In genomic region chr16:66910175-66910940, GRCh38 we compare ENCODE assay signal across 16 cellular contexts. TPM values are rescaled to one million over a fixed set of nuclear protein-coding genes. Genes with fewer than 3 reads are reported as not detected.
DNase-seq lines count a peak whose midpoint lies in the region; ATAC-seq, FAIRE-seq and TF ChIP-seq lines count a peak whose summit lies in the region.
"Had no signal": no experiment of that assay in that cellular context is flagged by ENCODE, and none has a peak within 500 bp of the region (broad histone marks: within the 10 kb centered on the region; RNA-seq: fewer than 3 reads in every experiment).

No MANE protein-coding gene starts in this region.

- FAIRE-seq in kidney (lab: Jason Lieb, UNC) = no peak

- ATAC-seq in IMR-90 (ENCODE audit: low read depth) = no peak

- peaks cover 13% of the 10 kb centered on the region for H3K27me3 ChIP-seq in IMR-90 (ENCODE audit: control insufficient read depth, insufficient read depth, low read length)
- H3K27me3 ChIP-seq in testis = no peaks in the 10 kb centered on the region
- H3K27me3 ChIP-seq: Peyer's patch had no signal

- TF ChIP-seq POLR2A in IMR-90 (IDR thresholded peaks at IDR 0.05; ENCODE audit: low read depth, low read length) = no peak
- TF ChIP-seq POLR2A in testis (IDR thresholded peaks at IDR 0.05) = no peak

- peaks cover 11% of the 10 kb centered on the region for H3K9me1 ChIP-seq in IMR-90 (ENCODE audit: insufficient read depth, low read length)

- H3K36me3 ChIP-seq in IMR-90 (ENCODE audit: control insufficient read depth, insufficient read depth, low read length) = no peaks in the 10 kb centered on the region
- peaks cover 10 to 23% of the 10 kb centered on the region in 2 donors for H3K36me3 ChIP-seq in kidney (ENCODE audit: control insufficient read depth in 1 of 2, insufficient read depth in 2 of 2, low read length in 2 of 2)
- no peaks in the 10 kb centered on the region for H3K36me3 ChIP-seq in testis (ENCODE audit: low read depth, missing control alignments)
- H3K36me3 ChIP-seq: Peyer's patch had no signal

- H2BK120ac ChIP-seq in IMR-90 (ENCODE audit: low read depth, low read length) = no peak overlapping the region

- no peak overlapping the region for H4K91ac ChIP-seq in IMR-90 (ENCODE audit: insufficient read depth, low read depth, low read length)

- H3K4me1 ChIP-seq in IMR-90 (ENCODE audit: control insufficient read depth, insufficient read depth, low read length) (peaks cover 6% of the 10 kb centered on the region), kidney (ENCODE audit: control insufficient read depth in 1 of 2, insufficient read depth in 1 of 2, low read depth in 1 of 2, low read length in 2 of 2) (peaks cover 0 to 24% of the 10 kb centered on the region in 2 donors), testis (peaks cover 14% of the 10 kb centered on the region)

- H3K9me3 ChIP-seq in IMR-90 (ENCODE audit: control insufficient read depth, insufficient read depth, low read length) = no peaks in the 10 kb centered on the region
- H3K9me3 ChIP-seq in kidney (ENCODE audit: control insufficient read depth in 1 of 2, low read length in 2 of 2) = no peaks in the 10 kb centered on the region
- H3K9me3 ChIP-seq in testis = no peaks in the 10 kb centered on the region
- H3K9me3 ChIP-seq: Peyer's patch had no signal

- H3K4ac ChIP-seq in IMR-90 (ENCODE audit: low read depth, low read length) = no peak overlapping the region

- H4K5ac ChIP-seq in IMR-90 (ENCODE audit: low read depth, low read length) = no peak overlapping the region

- H3K27ac ChIP-seq in IMR-90 (ENCODE audit: insufficient read depth, low read length) (no peak overlapping the region), kidney (ENCODE audit: low read depth in 2 of 2, low read length in 2 of 2) (peak overlapping the region in 1 of 2 donors; percentile 47), testis (no peak overlapping the region)
- H3K27ac ChIP-seq: C4-2B, KMS-11, Peyer's patch had no signal

- H3K56ac ChIP-seq in IMR-90 (ENCODE audit: extremely low read depth, insufficient read depth, low read length) = no peak overlapping the region

- no peak overlapping the region for H3K18ac ChIP-seq in IMR-90 (ENCODE audit: low read depth, low read length)

- dilution Hi-C loops in IMR-90 (cut with HindIII; ENCODE audit: low sequenced_read_pairs, unreplicated experiment) = no loop called here

- H3K4me2 ChIP-seq in IMR-90 (ENCODE audit: low read depth, low read length) = no peak overlapping the region
- H3K4me2 ChIP-seq: KMS-11 had no signal

- H2AK9ac ChIP-seq in IMR-90 (replicated peaks; ENCODE audit: low read depth, low read length, poor library complexity) = peak overlapping the region; percentile 24

- no peak overlapping the region for H2AK5ac ChIP-seq in IMR-90 (ENCODE audit: low read depth, low read length)

- H3K79me1 ChIP-seq in IMR-90 (ENCODE audit: low read depth in 1 of 2, low read length in 2 of 2) = no peaks in the 10 kb centered on the region

- no peak overlapping the region for H2BK15ac ChIP-seq in IMR-90 (ENCODE audit: low read depth, low read length)

- H3K23ac ChIP-seq in IMR-90 (ENCODE audit: low read depth, low read length) = no peak overlapping the region

- peak; percentile 53 for DNase-seq in 8988T
- no peak for DNase-seq in IMR-90
- DNase-seq in kidney = peak; percentile 57
- no peak for DNase-seq in foreskin fibroblast
- DNase-seq in testis = no peak
- no peak for DNase-seq in RPMI8226
- DNase-seq: DMS 273 treated with DMSO at 0.1 percent for 48 hours, GF-D8, HFFc6, NCI-H146, NCI-H510A treated with DMSO at 0.1 percent for 48 hours had no signal

- intact Hi-C loops in IMR-90 (cut with micrococcal nuclease) (no loop called here), kidney (cut with DNase I) (no loop called here), testis (cut with DNase I; ENCODE audit: low total_unique reads) (no loop called here)

- H2AFZ ChIP-seq in IMR-90 (replicated peaks; ENCODE audit: low read length, poor library complexity) = peak overlapping the region; percentile 41

- H3K4me3 ChIP-seq in IMR-90 (ENCODE audit: insufficient read depth, low read depth, low read length) (no peak overlapping the region), kidney (ENCODE audit: low read length in 2 of 2) (no peak overlapping the region), foreskin fibroblast (ENCODE audit: low read depth in 1 of 2, low read length in 2 of 2) (no peak overlapping the region), testis (no peak overlapping the region)
- H3K4me3 ChIP-seq: Peyer's patch had no signal

- H3K9ac ChIP-seq in IMR-90 (ENCODE audit: low read depth, low read length) (no peak overlapping the region), kidney (ENCODE audit: low read length in 2 of 2) (no peak overlapping the region)
- H3K9ac ChIP-seq: KMS-11 had no signal

- no peak for TF ChIP-seq RAD21 in IMR-90 (IDR thresholded peaks at IDR 0.05; ENCODE audit: low read length)

- POLR2A ChIA-PET in IMR-90 (lab: Charles Lee; ENCODE audit: unreplicated experiment) = no interaction called here

- no peak for TF ChIP-seq CTCF in IMR-90 (conservative IDR thresholded peaks at IDR 0.05; ENCODE audit: low read depth, low read length)
- TF ChIP-seq CTCF in kidney (IDR thresholded peaks at IDR 0.05; ENCODE audit: borderline replicate concordance, extremely low read depth, insufficient read depth) = no peak
- no peak for TF ChIP-seq CTCF in foreskin fibroblast (IDR thresholded peaks at IDR 0.05; ENCODE audit: low read depth, low read length)
- TF ChIP-seq CTCF in testis (IDR thresholded peaks at IDR 0.05) = no peak

- no TSS peak for BruUV-seq in IMR-90 (replicated peaks; lab: Mats Ljungman, UMichigan)

- CTCF ChIA-PET in IMR-90 (lab: Yijun Ruan, JAX) = interaction anchor here (0.6 to 1.8 kb wide), 4 partner anchors 8 to 386 kb away, joined by 3 to 5 read pairs (median 4); partner anchors contain the start of genes CDH16 and DYNC1LI2

- H3K14ac ChIP-seq in IMR-90 (replicated peaks; ENCODE audit: low read depth, low read length) = no peak overlapping the region

- in situ Hi-C loops in IMR-90 (cut with MboI; ENCODE audit: low sequenced_read_pairs) = no loop called here

- H4K8ac ChIP-seq in IMR-90 (ENCODE audit: low read depth in 2 of 2, low read length in 2 of 2) = no peak overlapping the region

- H4K20me1 ChIP-seq in IMR-90 (ENCODE audit: insufficient read depth, low read length) = no peaks in the 10 kb centered on the region

- no peak overlapping the region for H2BK5ac ChIP-seq in IMR-90 (ENCODE audit: low read depth, low read length, poor library complexity, severe bottlenecking)

- 48% methylated on average over 4 of the region's 14 CpGs; no CpG with 5 or more reads in 1 of the 2 experiments for WGBS in IMR-90 (ENCODE audit: extremely low coverage in 2 of 2, insufficient read length in 1 of 2), 2 experiments
- 88 to 94% methylated on average over 3 to 12 of the region's 14 CpGs for WGBS in testis, 2 donors

- no peak overlapping the region for H2BK20ac ChIP-seq in IMR-90 (ENCODE audit: low read depth, low read length)

TF ChIP-seq in IMR-90, 13 proteins besides CTCF, POLR2A, EP300 and RAD21 (continues in another document):
- no peak for TF ChIP-seq FOS (IDR thresholded peaks at IDR 0.05; ENCODE audit: low read depth, low read length)
- no peak for TF ChIP-seq MAZ (IDR thresholded peaks at IDR 0.05; ENCODE audit: borderline replicate concordance, low read depth, low read length)
- TF ChIP-seq MXI1 (IDR thresholded peaks at IDR 0.05; ENCODE audit: borderline replicate concordance, low read depth, low read length) = no peak
- no peak for TF ChIP-seq RCOR1 (IDR thresholded peaks at IDR 0.05; ENCODE audit: insufficient replicate concordance, low read length)
- no peak for TF ChIP-seq SMC3 (IDR thresholded peaks at IDR 0.05; ENCODE audit: low read depth, low read length)
- no peak for TF ChIP-seq MAFK (IDR thresholded peaks at IDR 0.05; ENCODE audit: low read depth, low read length)

RNA-seq across cellular contexts. Expression of gene CDH16, which starts 8.3 kb away (rescaled TPM):
- total RNA-seq in IMR-90 (2012; rRNA removed) (not detected in 2 replicates), kidney (1,188 TPM), testis (under 1 TPM; 0.31 to 0.39 TPM)
- polyA plus RNA-seq in IMR-90 (2012; rRNA removed) (not detected in 2 replicates), kidney (ENCODE audit: insufficient read depth, low read depth, low replicate concordance) (1,180 TPM), testis (ENCODE audit: insufficient read depth, low read depth, low replicate concordance) (2.7 TPM)
- polyA plus RNA-seq in IMR-90 (2012; cell fraction: cytosol; rRNA removed) = not detected in 2 replicates
- not detected in 2 replicates for polyA plus RNA-seq in IMR-90 (2012; cell fraction: nucleus; rRNA removed; ENCODE audit: low replicate concordance)
- total RNA-seq: H4, M059J had no signal

RNA-seq across cellular contexts. Expression of gene RRAD, which starts 15.0 kb away (rescaled TPM):
- total RNA-seq in IMR-90 (2012; rRNA removed) (1.3 and 1.4 TPM in 2 replicates), kidney (90.9 TPM), testis (10 to 100 TPM; 12.4 to 19.4 TPM)
- polyA plus RNA-seq in IMR-90 (2012; rRNA removed) (2.1 and 2.9 TPM in 2 replicates), kidney (ENCODE audit: insufficient read depth, low read depth, low replicate concordance) (14.3 TPM), testis (ENCODE audit: insufficient read depth, low read depth, low replicate concordance) (9.1 TPM)
- 1.3 and 11.2 TPM in 2 replicates for polyA plus RNA-seq in IMR-90 (2012; cell fraction: cytosol; rRNA removed)
- polyA plus RNA-seq in IMR-90 (2012; cell fraction: nucleus; rRNA removed; ENCODE audit: low replicate concordance) = 25.0 and 37.4 TPM in 2 replicates
- total RNA-seq: H4 had no signal

RNA-seq across cellular contexts. Expression of gene CIAO2B, which starts 23.8 kb away (rescaled TPM):
- total RNA-seq in IMR-90 (2012; rRNA removed) (148 and 168 TPM in 2 replicates), kidney (71.2 TPM), testis (100 to 1,000 TPM; 113 to 179 TPM)
- polyA plus RNA-seq in IMR-90 (2012; rRNA removed) (234 and 283 TPM in 2 replicates), kidney (ENCODE audit: insufficient read depth, low read depth, low replicate concordance) (284 TPM), testis (ENCODE audit: insufficient read depth, low read depth, low replicate concordance) (145 TPM)
- polyA plus RNA-seq in IMR-90 (2012; cell fraction: cytosol; rRNA removed) = 232 and 454 TPM in 2 replicates
- 113 and 168 TPM in 2 replicates for polyA plus RNA-seq in IMR-90 (2012; cell fraction: nucleus; rRNA removed; ENCODE audit: low replicate concordance)

RNA-seq across cellular contexts. Expression of gene CES2, which starts 25.0 kb away (rescaled TPM):
- 11.9 and 15.1 TPM in 2 replicates for total RNA-seq in IMR-90 (2012; rRNA removed)
- polyA plus RNA-seq in IMR-90 (2012; rRNA removed) = 23.2 and 24.2 TPM in 2 replicates
- 15.5 and 21.1 TPM in 2 replicates for polyA plus RNA-seq in IMR-90 (2012; cell fraction: cytosol; rRNA removed)
- polyA plus RNA-seq in IMR-90 (2012; cell fraction: nucleus; rRNA removed; ENCODE audit: low replicate concordance) = 45.3 and 69.6 TPM in 2 replicates
- 72.1 TPM for total RNA-seq in kidney
- 76.9 TPM for polyA plus RNA-seq in kidney (ENCODE audit: insufficient read depth, low read depth, low replicate concordance)
- 10 to 100 TPM; 49.1 to 51.9 TPM for total RNA-seq in testis
- polyA plus RNA-seq in testis (ENCODE audit: insufficient read depth, low read depth, low replicate concordance) = 34.4 TPM

RNA-seq across cellular contexts. Expression of gene PDP2, which starts 30.0 kb away (rescaled TPM):
- total RNA-seq in IMR-90 (2012; rRNA removed) = 12.5 and 16.8 TPM in 2 replicates
- 5.3 and 5.7 TPM in 2 replicates for polyA plus RNA-seq in IMR-90 (2012; rRNA removed)
- polyA plus RNA-seq in IMR-90 (2012; cell fraction: cytosol; rRNA removed) = 2.9 and 5.3 TPM in 2 replicates
- 4.6 and 5.2 TPM in 2 replicates for polyA plus RNA-seq in IMR-90 (2012; cell fraction: nucleus; rRNA removed; ENCODE audit: low replicate concordance)
- total RNA-seq in kidney = 9.2 TPM
- 5.1 TPM for polyA plus RNA-seq in kidney (ENCODE audit: insufficient read depth, low read depth, low replicate concordance)
- total RNA-seq in testis = 10 to 100 TPM; 22.9 to 23.9 TPM
- 14.0 TPM for polyA plus RNA-seq in testis (ENCODE audit: insufficient read depth, low read depth, low replicate concordance)

Comparison
In these comparisons a context has a peak if more than half of its experiments do, and no peak if none do; other contexts are left out.
1. DNase-seq: peak in 8988T (single experiment) and kidney (single experiment); none in IMR-90 (single experiment), foreskin fibroblast (0 of 2), testis (single experiment) and RPMI8226 (single experiment).
2. RNA of gene CDH16, which starts 8.3 kb away (total RNA-seq): 1,188 TPM in kidney (single experiment); 0.31 to 0.39 TPM in testis and not detected in IMR-90; every median in the first group is over 100 times any median in the second.